In genomic region chr5:35754481-35754880, GRCh38 we compare ENCODE assay signal across 26 cellular contexts.
"Had no signal": no experiment of that assay in that cellular context is flagged by ENCODE, and none has a peak within 500 bp of the region (broad histone marks: within the 10 kb centered on the region; RNA-seq: fewer than 3 reads in every experiment).

No MANE protein-coding gene starts in this region.

- H3K27ac ChIP-seq: brain microvascular endothelial cell, cardiac muscle cell, Peyer's patch, RWPE1, SJCRH30 had no signal

- H3K36me3 ChIP-seq: brain microvascular endothelial cell, cardiac muscle cell, Peyer's patch, SJCRH30 had no signal

- H3K4me1 ChIP-seq: Peyer's patch, SJCRH30 had no signal

- DNase-seq: activated CD4-positive, alpha-beta memory T cell treated with anti-CD3 and anti-CD28 coated beads for 36 hours; activated CD4-positive, alpha-beta T cell treated with anti-CD3 and anti-CD28 coated beads for 48 hours; activated CD4-positive, CD25-positive, alpha-beta regulatory T cell treated with anti-CD3 and anti-CD28 coated beads, Interleukin-2, amount 50 U/mL, for 72 hours; activated gamma-delta T cell treated with Interleukin-2 at 50 U/mL for 16 hours; activated naive CD4-positive, alpha-beta T cell treated with anti-CD3 and anti-CD28 coated beads, Interleukin-2, amount 10 ng/mL, durations not matched to agents 7 days and 5 days; activated naive CD8-positive, alpha-beta T cell treated with anti-CD3 and anti-CD28 coated beads for 36 hours; activated T-cell treated with anti-CD3 and anti-CD28 coated beads, Interleukin-2, amount 50 U/mL, for 72 hours; brain microvascular endothelial cell; Karpas-422; MM.1S; NCI-H1105; NCI-H1436; NCI-H1694 treated with DMSO at 0.1 percent for 48 hours; NCI-H2029 treated with DMSO at 0.1 percent for 48 hours; NCI-H2227 treated with DMSO at 0.1 percent for 48 hours; NCI-H510A; NCI-H526 treated with DMSO at 0.1 percent for 48 hours; NCI-H82; Peyer's patch; Right ventricle myocardium superior; SJCRH30; SW 1271 had no signal

- FAIRE-seq: K562 had no signal

- H3K4me3 ChIP-seq: cardiac muscle cell, K562, Peyer's patch, SJCRH30 had no signal

- H3K9me3 ChIP-seq: Peyer's patch, SJCRH30 had no signal

- ATAC-seq: activated T-cell treated with anti-CD3 and anti-CD28 coated beads, Interleukin-2, amount 50 U/mL, for 72 hours; K562; SK-N-SH treated with all-trans-retinoic acid at 6 μM for 48 hours had no signal

- H3K27me3 ChIP-seq: brain microvascular endothelial cell, Peyer's patch, SJCRH30 had no signal
